In the genomic region with DNA sequence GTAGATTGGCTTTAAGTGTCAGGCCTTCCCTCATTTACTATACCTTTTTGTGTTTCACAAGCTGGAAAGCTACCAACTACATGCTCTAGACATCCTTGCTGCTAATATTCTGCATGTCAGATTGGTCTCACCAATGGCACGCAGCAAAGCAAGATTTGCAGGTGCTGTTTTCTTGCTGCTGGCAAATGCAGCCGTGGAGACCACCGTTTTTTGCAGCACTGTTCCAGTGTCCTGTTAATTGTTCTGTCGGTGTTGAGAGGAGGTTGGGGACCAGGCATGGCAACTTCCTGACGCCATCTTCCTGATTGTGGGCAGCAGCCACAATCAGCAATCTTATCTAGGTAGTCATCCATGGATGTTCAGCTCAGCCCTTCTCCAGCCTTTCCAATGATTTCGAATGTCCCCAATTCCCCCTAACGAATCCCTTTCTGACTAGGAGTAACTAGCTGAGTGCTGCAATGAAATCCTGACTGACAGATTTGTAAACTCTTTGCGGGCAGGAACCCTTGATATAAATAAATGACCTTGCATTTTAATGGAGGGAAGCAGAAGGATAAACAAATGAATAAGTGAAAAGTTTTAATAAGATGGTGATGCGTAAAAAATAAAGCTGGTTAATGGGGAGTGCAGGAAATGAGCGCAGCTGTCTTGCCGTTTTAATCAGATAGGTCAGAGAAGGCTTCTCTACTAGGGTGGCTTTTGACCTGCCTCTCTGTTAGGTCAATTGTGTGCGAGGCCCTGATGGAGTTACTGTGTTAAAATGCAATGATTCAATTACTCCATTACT, we compare ENCODE assay signal across 8 cellular contexts. TPM values are rescaled to one million over a fixed set of nuclear protein-coding genes. Genes with fewer than 3 reads are reported as not detected.
DNase-seq lines count a peak whose midpoint lies in the region; FAIRE-seq and TF ChIP-seq lines count a peak whose summit lies in the region.

No MANE protein-coding gene starts in this region.

- H3K27ac ChIP-seq in HEK293 (ENCODE audit: extremely low read depth, low read depth, low read length) (no peak overlapping the region), SJCRH30 (peak overlapping the region; percentile 83), esophagus squamous epithelium (peak overlapping the region; percentile 89 to 99 (median 98)), rectal smooth muscle tissue (ENCODE audit: low read depth, low read length) (peak overlapping the region; percentile 92)

- POLR2A ChIA-PET in HEK293 (lab: Yijun Ruan, JAX) = interaction anchor here (1.0 kb wide), 2 partner anchors 25 to 426 kb away, joined by 4 to 5 read pairs; no protein-coding TSS in a partner anchor

- H3K9ac ChIP-seq in rectal smooth muscle tissue (ENCODE audit: low read length) = no peak overlapping the region

- TF ChIP-seq CTCF in HEK293 (tag by site-specific recombination; IDR thresholded peaks at IDR 0.05) = no peak
- TF ChIP-seq CTCF in esophagus squamous epithelium (IDR thresholded peaks at IDR 0.05) = no peak
- no peak for TF ChIP-seq CTCF in D721Med (IDR thresholded peaks at IDR 0.05; ENCODE audit: insufficient read depth, missing control alignments)

- H3K4me3 ChIP-seq in HEK293 (ENCODE audit: low read depth, low read length) (peak overlapping the region; percentile 76), SJCRH30 (peak overlapping the region; percentile 67), esophagus squamous epithelium (peak overlapping the region; percentile 45 to 82 (median 80)), rectal smooth muscle tissue (ENCODE audit: low read length) (peak overlapping the region; percentile 76)

- H3K9me3 ChIP-seq in HEK293 (ENCODE audit: control insufficient read depth, insufficient read depth, low read depth, low read length) (no peaks in the 10 kb centered on the region), SJCRH30 (replicated peaks) (no peaks in the 10 kb centered on the region), esophagus squamous epithelium (no peaks in the 10 kb centered on the region)

- H3K36me3 ChIP-seq in HEK293 (ENCODE audit: control insufficient read depth in 2 of 2, insufficient read depth in 1 of 2, low read length in 2 of 2) (peaks cover 0 to 3% of the 10 kb centered on the region in 2 experiments; a peak in 1 of 3 replicates), SJCRH30 (no peaks in the 10 kb centered on the region), esophagus squamous epithelium (no peaks in the 10 kb centered on the region), rectal smooth muscle tissue (ENCODE audit: control insufficient read depth, insufficient read depth, low read length) (no peaks in the 10 kb centered on the region)

- TF ChIP-seq POLR2A in esophagus squamous epithelium (IDR thresholded peaks at IDR 0.05) = no peak

- WGBS in esophagus squamous epithelium, 2 donors = 56% methylated on average over 12 of the region's 12 CpGs

- CTCF ChIA-PET in HEK293 (lab: Yijun Ruan, JAX) = interaction anchor here (1.1 kb wide), 1 partner anchor 109 kb away, joined by 3 read pairs; no protein-coding TSS in a partner anchor

- DNase-seq in SJCRH30 (no peak), esophagus squamous epithelium (lab: John Stamatoyannopoulos, UW) (no peak), UCSD-AML1 (lab: John Stamatoyannopoulos, UW; ENCODE audit: unreplicated experiment) (no peak), NCI-H1694 treated with DMSO at 0.1 percent for 48 hours (lab: John Stamatoyannopoulos, UW) (no peak), D721Med (ENCODE audit: insufficient read length, low spot score) (no peak)
- DNase-seq in stimulated activated CD8-positive, alpha-beta memory T cell treated with anti-CD3 and anti-CD28 coated beads, Interleukin-4, amount 100 ng/mL, for 48 hours = no peak

- H3K4me1 ChIP-seq in HEK293 (ENCODE audit: control insufficient read depth, insufficient read depth, low read length) (no peaks in the 10 kb centered on the region), SJCRH30 (peaks cover 17% of the 10 kb centered on the region), esophagus squamous epithelium (peaks cover 10 to 32% (median 17%) of the 10 kb centered on the region in 3 donors), rectal smooth muscle tissue (ENCODE audit: control insufficient read depth, insufficient read depth, low read length) (peaks cover 8% of the 10 kb centered on the region)

- intact Hi-C loops in esophagus squamous epithelium (cut with DNase I) = loop anchor here (10.0 kb wide), 1 partner anchor 82 kb away; no protein-coding TSS in a partner anchor

- H3K27me3 ChIP-seq in SJCRH30 = no peaks in the 10 kb centered on the region
- peaks cover 0 to 8% (median 0%) of the 10 kb centered on the region in 4 donors for H3K27me3 ChIP-seq in esophagus squamous epithelium
- no peaks in the 10 kb centered on the region for H3K27me3 ChIP-seq in rectal smooth muscle tissue (ENCODE audit: control insufficient read depth, insufficient read depth, low read length)

- FAIRE-seq in D721Med (lab: Jason Lieb, UNC) = no peak

TF ChIP-seq in HEK293, 187 proteins besides CTCF, POLR2A, EP300 and RAD21:
- TF ChIP-seq, protein P1, sequence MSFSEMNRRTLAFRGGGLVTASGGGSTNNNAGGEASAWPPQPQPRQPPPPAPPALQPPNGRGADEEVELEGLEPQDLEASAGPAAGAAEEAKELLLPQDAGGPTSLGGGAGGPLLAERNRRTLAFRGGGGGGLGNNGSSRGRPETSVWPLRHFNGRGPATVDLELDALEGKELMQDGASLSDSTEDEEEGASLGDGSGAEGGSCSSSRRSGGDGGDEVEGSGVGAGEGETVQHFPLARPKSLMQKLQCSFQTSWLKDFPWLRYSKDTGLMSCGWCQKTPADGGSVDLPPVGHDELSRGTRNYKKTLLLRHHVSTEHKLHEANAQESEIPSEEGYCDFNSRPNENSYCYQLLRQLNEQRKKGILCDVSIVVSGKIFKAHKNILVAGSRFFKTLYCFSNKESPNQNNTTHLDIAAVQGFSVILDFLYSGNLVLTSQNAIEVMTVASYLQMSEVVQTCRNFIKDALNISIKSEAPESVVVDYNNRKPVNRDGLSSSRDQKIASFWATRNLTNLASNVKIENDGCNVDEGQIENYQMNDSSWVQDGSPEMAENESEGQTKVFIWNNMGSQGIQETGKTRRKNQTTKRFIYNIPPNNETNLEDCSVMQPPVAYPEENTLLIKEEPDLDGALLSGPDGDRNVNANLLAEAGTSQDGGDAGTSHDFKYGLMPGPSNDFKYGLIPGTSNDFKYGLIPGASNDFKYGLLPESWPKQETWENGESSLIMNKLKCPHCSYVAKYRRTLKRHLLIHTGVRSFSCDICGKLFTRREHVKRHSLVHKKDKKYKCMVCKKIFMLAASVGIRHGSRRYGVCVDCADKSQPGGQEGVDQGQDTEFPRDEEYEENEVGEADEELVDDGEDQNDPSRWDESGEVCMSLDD (tag by site-specific recombination; IDR thresholded peaks at IDR 0.05) = no peak
- TF ChIP-seq ZSCAN23 (tag by site-specific recombination; IDR thresholded peaks at IDR 0.05) (no peak), ZSCAN30 (tag by site-specific recombination; IDR thresholded peaks at IDR 0.05) (no peak), ZNF354C (tag by site-specific recombination; IDR thresholded peaks at IDR 0.05; ENCODE audit: borderline replicate concordance, low read depth) (no peak), ZNF324 (tag by site-specific recombination; IDR thresholded peaks at IDR 0.05) (no peak)

RNA-seq across cellular contexts. Expression of a gene that starts 0.6 kb away (rescaled TPM):
- total RNA-seq in SJCRH30 (2014; rRNA removed; shearing (Covaris generic)) = 7.6 and 8.0 TPM in 2 replicates
- 10 to 100 TPM; 20.2 to 22.9 (median 21.7) TPM for total RNA-seq in esophagus squamous epithelium
